20 cellular contexts compared by ENCODE assay signal in genomic region chr12:3931721-3932120, GRCh38.
"Had no signal": no experiment of that assay in that cellular context is flagged by ENCODE, and none has a peak within 500 bp of the region (broad histone marks: within the 10 kb centered on the region; RNA-seq: fewer than 3 reads in every experiment).

No MANE protein-coding gene starts in this region.

- H3K9me3 ChIP-seq: colonic mucosa, left lung, ovary, SK-N-SH, tibial nerve had no signal

- H3K4me1 ChIP-seq: colonic mucosa, left lung had no signal

- H3K36me3 Mint-ChIP-seq: stimulated activated effector memory CD8-positive, alpha-beta T cell treated with anti-CD3 and anti-CD28 coated beads, Interleukin-12 subunit alpha, Interleukin-12 subunit beta, amount 100 ng/mL, for 72 hours had no signal

- H3K4me3 Mint-ChIP-seq: activated CD4-positive, alpha-beta T cell treated with anti-CD3 and anti-CD28 coated beads, Interleukin-2, amount 10 ng/mL, durations not matched to agents 24 days and 14 days; activated T-cell treated with anti-CD3 and anti-CD28 coated beads, Interleukin-2, amount 50 U/mL, for 4 hours; central memory CD8-positive, alpha-beta T cell; stimulated activated effector memory CD8-positive, alpha-beta T cell treated with anti-CD3 and anti-CD28 coated beads, Interleukin-12 subunit alpha, Interleukin-12 subunit beta, amount 100 ng/mL, for 72 hours had no signal

- H3K36me3 ChIP-seq: brain microvascular endothelial cell, colonic mucosa, left lung, ovary, tibial nerve had no signal

- H3K27me3 ChIP-seq: brain microvascular endothelial cell, colonic mucosa, ovary had no signal

- DNase-seq: activated CD4-positive, alpha-beta T cell treated with anti-CD3 and anti-CD28 coated beads, Interleukin-2, amount 10 ng/mL, durations not matched to agents 24 days and 14 days; activated CD8-positive, alpha-beta memory T cell treated with anti-CD3 and anti-CD28 coated beads, Interleukin-2, amount 50 U/mL, for 4 hours; activated naive CD4-positive, alpha-beta T cell treated with anti-CD3 and anti-CD28 coated beads, Interleukin-2, amount 50 U/mL, for 16 hours; activated T-cell treated with anti-CD3 and anti-CD28 coated beads, Interleukin-2, amount 50 U/mL, for 4 hours; amygdala; brain microvascular endothelial cell; colonic mucosa; foreskin melanocyte; glutamatergic neuron; kidney; left lung; mammary epithelial cell; ovary; SHP77 treated with DMSO at 0.1 percent for 48 hours; SK-N-SH; stimulated activated CD4-positive, alpha-beta T cell treated with anti-CD3 and anti-CD28 coated beads, Interleukin-4, amount 100 ng/mL, for 24 hours had no signal

- H3K27ac Mint-ChIP-seq: activated CD4-positive, alpha-beta T cell treated with anti-CD3 and anti-CD28 coated beads, Interleukin-2, amount 10 ng/mL, durations not matched to agents 24 days and 14 days; stimulated activated effector memory CD8-positive, alpha-beta T cell treated with anti-CD3 and anti-CD28 coated beads, Interleukin-12 subunit alpha, Interleukin-12 subunit beta, amount 100 ng/mL, for 72 hours had no signal

- H3K9me3 Mint-ChIP-seq: activated CD4-positive, alpha-beta T cell treated with anti-CD3 and anti-CD28 coated beads, Interleukin-2, amount 10 ng/mL, durations not matched to agents 24 days and 14 days; activated T-cell treated with anti-CD3 and anti-CD28 coated beads, Interleukin-2, amount 50 U/mL, for 4 hours; central memory CD8-positive, alpha-beta T cell; stimulated activated effector memory CD8-positive, alpha-beta T cell treated with anti-CD3 and anti-CD28 coated beads, Interleukin-12 subunit alpha, Interleukin-12 subunit beta, amount 100 ng/mL, for 72 hours had no signal

- H3K4me3 ChIP-seq: colonic mucosa, left lung, ovary, smooth muscle cell, tibial nerve had no signal
